ENCODE assay signal across 13 cellular contexts in genomic region chr10:11148131-11148530, GRCh38.
DNase-seq lines count a peak whose midpoint lies in the region; ATAC-seq and TF ChIP-seq lines count a peak whose summit lies in the region.
"Had no signal": no experiment of that assay in that cellular context is flagged by ENCODE, and none has a peak within 500 bp of the region (broad histone marks: within the 10 kb centered on the region; RNA-seq: fewer than 3 reads in every experiment).

No MANE protein-coding gene starts in this region.

- CTCF ChIA-PET in activated CD4-positive, alpha-beta memory T cell treated with anti-CD3 and anti-CD28 coated beads, Interleukin-2, amount 10 ng/mL, durations not matched to agents 7 days and 5 days (lab: Charles Lee): interaction anchor here (1.3 to 3.0 kb wide), 3 partner anchors 17 to 42 kb away, joined by 3 to 69 read pairs (median 4); no protein-coding TSS in a partner anchor

- H3K4me3 Mint-ChIP-seq in activated T-cell treated with anti-CD3 and anti-CD28 coated beads, Interleukin-2, amount 50 U/mL, for 4 hours: peak overlapping the region; percentile 60
- peak overlapping the region; percentile 42 for H3K4me3 Mint-ChIP-seq in activated CD4-positive, alpha-beta memory T cell treated with anti-CD3 and anti-CD28 coated beads, Interleukin-2, amount 10 ng/mL, durations not matched to agents 7 days and 5 days

- H3K4me1 ChIP-seq in right cardiac atrium (ENCODE audit: control insufficient read depth, insufficient read depth, low read length): peaks cover 15% of the 10 kb centered on the region
- H3K4me1 ChIP-seq in suprapubic skin: peaks cover 59% of the 10 kb centered on the region
- H3K4me1 ChIP-seq: breast epithelium had no signal

- H3K27ac ChIP-seq in right cardiac atrium (ENCODE audit: low read length): peak overlapping the region; percentile 16
- H3K27ac ChIP-seq in suprapubic skin: peak overlapping the region; percentile 22

- H3K4me3 ChIP-seq in right cardiac atrium (ENCODE audit: low read length) (no peak overlapping the region), suprapubic skin (no peak overlapping the region)
- H3K4me3 ChIP-seq: breast epithelium had no signal

- no peaks in the 10 kb centered on the region for H3K36me3 ChIP-seq in suprapubic skin
- H3K36me3 ChIP-seq: breast epithelium had no signal

- TF ChIP-seq CTCF in suprapubic skin (IDR thresholded peaks at IDR 0.05): no peak

- H3K4me1 Mint-ChIP-seq in activated T-cell treated with anti-CD3 and anti-CD28 coated beads, Interleukin-2, amount 50 U/mL, for 4 hours (ENCODE audit: low read depth): peaks cover 96% of the 10 kb centered on the region
- peaks cover 91% of the 10 kb centered on the region for H3K4me1 Mint-ChIP-seq in activated CD4-positive, alpha-beta memory T cell treated with anti-CD3 and anti-CD28 coated beads, Interleukin-2, amount 10 ng/mL, durations not matched to agents 7 days and 5 days

- no peak for TF ChIP-seq EP300 in suprapubic skin (IDR thresholded peaks at IDR 0.05)

- no peaks in the 10 kb centered on the region for H3K27me3 Mint-ChIP-seq in activated T-cell treated with anti-CD3 and anti-CD28 coated beads, Interleukin-2, amount 50 U/mL, for 4 hours (ENCODE audit: low read depth)
- no peaks in the 10 kb centered on the region for H3K27me3 Mint-ChIP-seq in activated CD4-positive, alpha-beta memory T cell treated with anti-CD3 and anti-CD28 coated beads, Interleukin-2, amount 10 ng/mL, durations not matched to agents 7 days and 5 days

- no peak for ATAC-seq in activated T-cell treated with anti-CD3 and anti-CD28 coated beads, Interleukin-2, amount 50 U/mL, for 4 hours
- peak; percentile 29 to 53 for ATAC-seq in right cardiac atrium
- ATAC-seq: left lobe of liver had no signal

- no peaks in the 10 kb centered on the region for H3K36me3 Mint-ChIP-seq in activated T-cell treated with anti-CD3 and anti-CD28 coated beads, Interleukin-2, amount 50 U/mL, for 4 hours (ENCODE audit: insufficient read depth)
- peaks cover 4% of the 10 kb centered on the region for H3K36me3 Mint-ChIP-seq in activated CD4-positive, alpha-beta memory T cell treated with anti-CD3 and anti-CD28 coated beads, Interleukin-2, amount 10 ng/mL, durations not matched to agents 7 days and 5 days (ENCODE audit: low read depth)

- WGBS in right cardiac atrium: 69% methylated on average over 6 of the region's 6 CpGs
- 78% methylated on average over 6 of the region's 6 CpGs for WGBS in suprapubic skin

- H3K27ac Mint-ChIP-seq in activated CD4-positive, alpha-beta memory T cell treated with anti-CD3 and anti-CD28 coated beads, Interleukin-2, amount 10 ng/mL, durations not matched to agents 7 days and 5 days: peak overlapping the region; percentile 93

- intact Hi-C loops in right cardiac atrium (cut with DNase I): no loop called here

- TF ChIP-seq POLR2A in suprapubic skin (IDR thresholded peaks at IDR 0.05): no peak

- no peaks in the 10 kb centered on the region for H3K9me3 ChIP-seq in right cardiac atrium (ENCODE audit: control insufficient read depth, low read length)
- H3K9me3 ChIP-seq in suprapubic skin: no peaks in the 10 kb centered on the region
- H3K9me3 ChIP-seq: breast epithelium had no signal

- no peaks in the 10 kb centered on the region for H3K9me3 Mint-ChIP-seq in activated T-cell treated with anti-CD3 and anti-CD28 coated beads, Interleukin-2, amount 50 U/mL, for 4 hours
- H3K9me3 Mint-ChIP-seq in activated CD4-positive, alpha-beta memory T cell treated with anti-CD3 and anti-CD28 coated beads, Interleukin-2, amount 10 ng/mL, durations not matched to agents 7 days and 5 days: no peaks in the 10 kb centered on the region

- H3K27me3 ChIP-seq in right cardiac atrium (ENCODE audit: control insufficient read depth, insufficient read depth): no peaks in the 10 kb centered on the region
- H3K27me3 ChIP-seq in suprapubic skin: no peaks in the 10 kb centered on the region
- H3K27me3 ChIP-seq: breast epithelium had no signal

- no peak for DNase-seq in activated T-cell treated with anti-CD3 and anti-CD28 coated beads, Interleukin-2, amount 50 U/mL, for 4 hours
- DNase-seq in activated T-cell treated with anti-CD3 and anti-CD28 coated beads, Interleukin-2, amount 50 U/mL, for 48 hours: no peak
- no peak for DNase-seq in activated CD4-positive, alpha-beta memory T cell treated with anti-CD3 and anti-CD28 coated beads, Interleukin-2, amount 10 ng/mL, durations not matched to agents 7 days and 5 days
- DNase-seq in right cardiac atrium (no peak), suprapubic skin (ENCODE audit: low spot score in 2 of 2) (no peak), occipital lobe (lab: John Stamatoyannopoulos, UW) (no peak), NCI-H446 (lab: John Stamatoyannopoulos, UW) (no peak), NOMO-1 treated with DMSO at 0.1 percent for 48 hours (lab: John Stamatoyannopoulos, UW; ENCODE audit: unreplicated experiment) (no peak)
- DNase-seq: NCI-H2029 treated with DMSO at 0.1 percent for 48 hours, SHP77, trophoblast cell had no signal

- POLR2A ChIA-PET in activated CD4-positive, alpha-beta memory T cell treated with anti-CD3 and anti-CD28 coated beads, Interleukin-2, amount 10 ng/mL, durations not matched to agents 7 days and 5 days (lab: Charles Lee): interaction anchor here (0.6 to 18.6 kb wide), 6 partner anchors 12 to 130 kb away, joined by 3 to 1515 read pairs (median 18); partner anchors contain the start of gene CELF2

Comparison
In these comparisons a context has a peak if more than half of its experiments do, and no peak if none do; other contexts are left out.
1. ATAC-seq: peak in right cardiac atrium (2 of 2); none in activated T-cell treated with anti-CD3 and anti-CD28 coated beads, Interleukin-2, amount 50 U/mL, for 4 hours (0 of 2).